19 cellular contexts compared by ENCODE assay signal in the genomic region with DNA sequence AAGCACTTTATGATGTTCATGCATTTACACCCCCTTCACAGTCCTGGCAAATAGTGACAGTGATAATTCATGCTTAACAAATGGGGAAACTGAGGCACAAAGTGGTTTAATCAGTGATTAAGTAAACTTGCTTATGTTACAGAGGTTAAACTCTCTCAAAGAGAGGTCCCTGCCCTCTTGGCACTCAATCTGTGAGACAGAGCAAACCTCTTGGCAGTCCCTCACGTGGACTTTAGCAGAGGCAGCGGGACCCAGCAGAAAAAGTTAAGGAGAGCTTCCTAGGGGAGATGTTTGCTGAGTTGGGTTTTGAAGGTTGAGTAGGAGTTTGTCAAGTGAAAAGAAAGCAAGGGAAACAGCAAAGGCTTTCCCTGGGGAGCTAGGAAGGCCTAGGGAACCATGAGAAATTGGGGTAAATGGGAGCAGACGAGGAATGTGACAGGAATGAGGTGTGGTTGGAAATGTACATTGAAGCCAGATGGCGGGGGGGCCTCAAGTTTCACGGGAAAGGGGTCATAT. TPM values are rescaled to one million over a fixed set of nuclear protein-coding genes. Genes with fewer than 3 reads are reported as not detected.
"Had no signal": no experiment of that assay in that cellular context is flagged by ENCODE, and none has a peak within 500 bp of the region (broad histone marks: within the 10 kb centered on the region; RNA-seq: fewer than 3 reads in every experiment).

No MANE protein-coding gene starts in this region.

- H3K4me1 ChIP-seq: neural progenitor cell, parathyroid adenoma, thyroid gland had no signal

- H2AFZ ChIP-seq: neural progenitor cell, parathyroid adenoma had no signal

- H3K9me3 Mint-ChIP-seq: activated T-cell treated with anti-CD3 and anti-CD28 coated beads, Interleukin-2, amount 50 U/mL, for 4 hours; neural progenitor cell had no signal

- H3K4me3 Mint-ChIP-seq: activated T-cell treated with anti-CD3 and anti-CD28 coated beads, Interleukin-2, amount 50 U/mL, for 4 hours; neural progenitor cell had no signal

- H3K9me3 ChIP-seq: thyroid gland had no signal

- H3K79me2 ChIP-seq: parathyroid adenoma had no signal

- H3K27ac Mint-ChIP-seq: neural progenitor cell had no signal

- H3K27me3 ChIP-seq: neural progenitor cell, thyroid gland had no signal

- ATAC-seq: activated T-cell treated with anti-CD3 and anti-CD28 coated beads, Interleukin-2, amount 50 U/mL, for 4 hours; esophagus mucosa had no signal

- H3K4me1 Mint-ChIP-seq: neural progenitor cell had no signal

- H3K9ac ChIP-seq: neural progenitor cell, parathyroid adenoma had no signal

- H3K36me3 ChIP-seq: neural progenitor cell, thyroid gland had no signal

- H3K4me2 ChIP-seq: neural progenitor cell had no signal

- H3K4me3 ChIP-seq: dorsolateral prefrontal cortex, neural progenitor cell, thyroid gland had no signal

- DNase-seq: activated CD4-positive, CD25-positive, alpha-beta regulatory T cell treated with anti-CD3 and anti-CD28 coated beads, Interleukin-2, amount 50 U/mL, for 72 hours; activated naive CD4-positive, alpha-beta T cell treated with Interleukin-2 at 50 U/mL for 16 hours; activated T-cell treated with anti-CD3 and anti-CD28 coated beads, Interleukin-2, amount 50 U/mL, for 4 hours; aorta; dorsolateral prefrontal cortex; hippocampal formation; retina; stimulated activated CD4-positive, alpha-beta T cell treated with anti-CD3 and anti-CD28 coated beads, Interleukin-4, amount 100 ng/mL, for 24 hours; T-helper 9 cell; thyroid gland had no signal

- H3K36me3 Mint-ChIP-seq: neural progenitor cell had no signal

- H3K27ac ChIP-seq: dorsolateral prefrontal cortex, neural progenitor cell, parathyroid adenoma, thyroid gland had no signal

RNA-seq across cellular contexts. Expression of gene TNP2, which starts 23.8 kb away (rescaled TPM):
- total RNA-seq: activated CD8-positive, alpha-beta memory T cell treated with anti-CD3 and anti-CD28 coated beads for 36 hours; activated T-cell treated with anti-CD3 and anti-CD28 coated beads, Interleukin-2, amount 50 U/mL, for 4 hours; aorta; dorsolateral prefrontal cortex; esophagus mucosa; glomerular endothelial cell; kidney epithelial cell; lower leg skin; mesenteric fat pad; skeletal muscle tissue; thyroid gland had no signal
- polyA plus RNA-seq: aorta had no signal

RNA-seq across cellular contexts. Expression of gene PRM3, which starts 28.1 kb away (rescaled TPM):
- total RNA-seq: activated CD8-positive, alpha-beta memory T cell treated with anti-CD3 and anti-CD28 coated beads for 36 hours; activated T-cell treated with anti-CD3 and anti-CD28 coated beads, Interleukin-2, amount 50 U/mL, for 4 hours; aorta; dorsolateral prefrontal cortex; esophagus mucosa; glomerular endothelial cell; kidney epithelial cell; lower leg skin; mesenteric fat pad; skeletal muscle tissue; thyroid gland had no signal
- polyA plus RNA-seq: aorta had no signal

RNA-seq across cellular contexts. Expression of gene PRM2, which starts 31.0 kb away (rescaled TPM):
- total RNA-seq: activated CD8-positive, alpha-beta memory T cell treated with anti-CD3 and anti-CD28 coated beads for 36 hours; activated T-cell treated with anti-CD3 and anti-CD28 coated beads, Interleukin-2, amount 50 U/mL, for 4 hours; aorta; dorsolateral prefrontal cortex; esophagus mucosa; glomerular endothelial cell; kidney epithelial cell; mesenteric fat pad; skeletal muscle tissue had no signal
- polyA plus RNA-seq: aorta had no signal

RNA-seq across cellular contexts. Expression of gene PRM1, which starts 35.9 kb away (rescaled TPM):
- total RNA-seq: activated CD8-positive, alpha-beta memory T cell treated with anti-CD3 and anti-CD28 coated beads for 36 hours; activated T-cell treated with anti-CD3 and anti-CD28 coated beads, Interleukin-2, amount 50 U/mL, for 4 hours; aorta; dorsolateral prefrontal cortex; esophagus mucosa; glomerular endothelial cell; kidney epithelial cell; lower leg skin; mesenteric fat pad; skeletal muscle tissue had no signal
- polyA plus RNA-seq: aorta had no signal
